In the genomic region with DNA sequence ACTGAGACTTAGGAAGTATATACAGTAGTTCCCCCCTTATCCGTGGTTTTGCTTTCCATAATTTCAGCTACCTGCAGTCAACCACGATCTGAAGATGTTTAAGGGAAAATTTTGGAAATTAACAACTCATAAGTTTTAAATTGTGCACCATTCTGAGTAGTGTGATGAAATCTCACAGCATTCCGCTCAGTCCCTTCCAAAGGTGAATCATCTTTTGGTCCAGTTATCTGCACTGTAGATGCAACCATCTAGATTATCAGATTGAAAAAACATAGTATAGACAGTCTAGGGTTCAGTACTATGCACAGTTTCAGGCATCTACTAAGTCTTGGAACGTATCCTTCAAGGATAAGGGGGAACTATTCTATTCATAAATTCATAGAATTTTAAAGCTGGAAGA, we compare ENCODE assay signal across 19 cellular contexts.
"Had no signal": no experiment of that assay in that cellular context is flagged by ENCODE, and none has a peak within 500 bp of the region (broad histone marks: within the 10 kb centered on the region; RNA-seq: fewer than 3 reads in every experiment).

No MANE protein-coding gene starts in this region.

- H3K4me2 ChIP-seq: smooth muscle cell had no signal

- ATAC-seq: heart left ventricle; mucosa of descending colon; naive thymus-derived CD8-positive, alpha-beta T cell; pancreas; right cardiac atrium; stimulated activated naive CD8-positive, alpha-beta T cell treated with anti-CD3 and anti-CD28 coated beads, Interleukin-15, Interleukin-2, amounts not matched to agents 100 U/mL and 50 U/mL, for 24 hours had no signal

- H3K4me1 ChIP-seq: uterus had no signal

- H3K9me3 ChIP-seq: heart left ventricle, mucosa of descending colon, pancreas, suprapubic skin, thyroid gland, upper lobe of left lung, uterus had no signal

- DNase-seq: cortex of kidney; dorsolateral prefrontal cortex; effector CD8-positive, alpha-beta T cell; heart left ventricle; hippocampal formation; kidney glomerular epithelial cell; mammary epithelial cell; mucosa of descending colon; naive thymus-derived CD8-positive, alpha-beta T cell; nucleus accumbens; pancreas; right cardiac atrium; stimulated activated CD4-positive, alpha-beta T cell treated with anti-CD3 and anti-CD28 coated beads, Interleukin-2, amount 100 ng/mL, for 48 hours; stimulated activated naive CD8-positive, alpha-beta T cell treated with anti-CD3 and anti-CD28 coated beads, Interleukin-15, Interleukin-2, amounts not matched to agents 100 U/mL and 50 U/mL, for 24 hours; thyroid gland; upper lobe of left lung; uterus had no signal

- H3K36me3 ChIP-seq: heart left ventricle, pancreas, suprapubic skin, thyroid gland, upper lobe of left lung, uterus had no signal

- H3K4me3 ChIP-seq: dorsolateral prefrontal cortex, heart left ventricle, mucosa of descending colon, pancreas, smooth muscle cell, suprapubic skin, thyroid gland, upper lobe of left lung, uterus had no signal

- H3K27ac ChIP-seq: uterus had no signal

- H3K27me3 ChIP-seq: heart left ventricle, pancreas, suprapubic skin, thyroid gland, upper lobe of left lung, uterus had no signal
